Comparison of ENCODE assay signal across 8 cellular contexts in the genomic region with DNA sequence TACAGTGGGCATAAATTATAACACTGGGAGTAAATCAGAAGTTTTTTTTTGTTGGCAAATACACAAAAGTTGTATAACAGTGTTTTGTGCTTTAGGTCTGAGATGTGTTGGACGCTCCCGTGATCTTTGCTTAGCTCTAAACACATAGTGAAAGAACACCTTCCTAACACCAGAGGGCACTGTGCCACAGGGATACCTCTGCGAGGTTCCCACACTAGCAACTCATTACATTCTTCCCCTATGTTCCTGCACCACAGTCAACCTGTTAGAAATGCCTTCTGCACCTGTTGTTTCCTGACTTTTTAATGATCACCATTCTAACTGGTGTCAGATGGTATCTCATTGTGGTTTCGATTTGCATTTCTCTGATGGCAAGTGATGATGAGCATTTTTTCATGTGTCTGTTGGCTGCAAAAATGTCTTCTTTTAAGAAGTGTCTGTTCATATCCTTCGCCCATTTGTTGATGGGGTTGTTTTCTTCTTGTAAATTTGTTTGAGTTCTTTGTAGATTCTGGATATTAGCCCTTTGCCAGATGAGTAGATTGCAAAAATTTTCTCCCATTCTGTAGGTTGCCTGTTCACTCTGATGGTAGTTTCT. TPM values are rescaled to one million over a fixed set of nuclear protein-coding genes. Genes with fewer than 3 reads are reported as not detected.
DNase-seq lines count a peak whose midpoint lies in the region; ATAC-seq, FAIRE-seq and TF ChIP-seq lines count a peak whose summit lies in the region.
"Not testable (repeated sequence)": the region's sequence is repeated elsewhere in the genome, so short reads cannot be mapped to it uniquely, and the experiment has no call there.

No MANE protein-coding gene starts in this region.

- not testable (repeated sequence) for H3K27me3 Mint-ChIP-seq in Calu3 (ENCODE audit: unreplicated experiment); activated CD4-positive, alpha-beta T cell treated with anti-CD3 and anti-CD28 coated beads, Interleukin-2, amount 10 ng/mL, durations not matched to agents 24 days and 14 days

- H3K4me3 Mint-ChIP-seq in Calu3 (ENCODE audit: low read depth, unreplicated experiment); activated CD4-positive, alpha-beta T cell treated with anti-CD3 and anti-CD28 coated beads, Interleukin-2, amount 10 ng/mL, durations not matched to agents 24 days and 14 days: not testable (repeated sequence)

- POLR2A ChIA-PET in HepG2 (lab: Yijun Ruan, JAX) = not testable (repeated sequence)

- BruUV-seq in Calu3 (replicated peaks; lab: Mats Ljungman, UMichigan); HepG2 (replicated peaks; lab: Mats Ljungman, UMichigan): not testable (repeated sequence)

- not testable (repeated sequence) for H3K9me3 Mint-ChIP-seq in Calu3 (ENCODE audit: low read depth, unreplicated experiment); activated CD4-positive, alpha-beta T cell treated with anti-CD3 and anti-CD28 coated beads, Interleukin-2, amount 10 ng/mL, durations not matched to agents 24 days and 14 days

- H2AFZ ChIP-seq in HepG2 (ENCODE audit: low read length) = not testable (repeated sequence)

- peak; percentile 72 for DNase-seq in Calu3
- DNase-seq in NCI-H526 treated with DMSO at 0.1 percent for 48 hours (lab: John Stamatoyannopoulos, UW) = peak; percentile 89
- peak; percentile 91 for DNase-seq in activated CD4-positive, alpha-beta T cell treated with anti-CD3 and anti-CD28 coated beads, Interleukin-2, amount 10 ng/mL, durations not matched to agents 24 days and 14 days
- peak; percentile 90 for DNase-seq in choroid plexus epithelial cell (ENCODE audit: low read depth)
- DNase-seq in HepG2 (ENCODE audit: low spot score) = peak; percentile 73
- peak; percentile 32 to 65 (median 33) for DNase-seq in stimulated activated CD4-positive, alpha-beta T cell treated with anti-CD3 and anti-CD28 coated beads, TNF-alpha, amount 100 ng/mL, for 48 hours (ENCODE audit: low read depth in 3 of 3)

- TF ChIP-seq EP300 in HepG2 (IDR thresholded peaks at IDR 0.05; ENCODE audit: low read depth in 2 of 2, low read length in 2 of 2); HepG2 (CRISPR knock-in tag; IDR thresholded peaks at IDR 0.05; ENCODE audit: borderline replicate concordance): not testable (repeated sequence)

- H3K9me3 ChIP-seq in HepG2 (ENCODE audit: low read length) = not testable (repeated sequence)

- WGBS in HepG2 (ENCODE audit: low lambda C conversion rate) = 33% methylated on average over 5 of the region's 5 CpGs

- not testable (repeated sequence) for H3K9ac ChIP-seq in HepG2 (ENCODE audit: insufficient read depth, low read depth, low read length)

- H3K4me1 Mint-ChIP-seq in Calu3 (ENCODE audit: low read depth, unreplicated experiment); activated CD4-positive, alpha-beta T cell treated with anti-CD3 and anti-CD28 coated beads, Interleukin-2, amount 10 ng/mL, durations not matched to agents 24 days and 14 days: not testable (repeated sequence)

- peak; percentile 66 for TF ChIP-seq RAD21 in HepG2 (CRISPR knock-in tag; IDR thresholded peaks at IDR 0.05)

- TF ChIP-seq POLR2A in HepG2 (IDR thresholded peaks at IDR 0.05; ENCODE audit: insufficient read depth in 1 of 2, low read depth in 2 of 2, low read length in 2 of 2) = not testable (repeated sequence)

- not testable (repeated sequence) for H3K4me3 ChIP-seq in choroid plexus epithelial cell (ENCODE audit: low read depth, low read length); HepG2 (replicated peaks in 1 of 3; ENCODE audit: insufficient read depth in 1 of 3, low read depth in 2 of 3, low read length in 3 of 3)

- intact Hi-C loops in Calu3 (cut with micrococcal nuclease; ENCODE audit: unreplicated experiment) (loop anchor here (1.0 kb wide), 2 partner anchors 498 to 534 kb away; no protein-coding TSS in a partner anchor), HepG2 (cut with micrococcal nuclease; ENCODE audit: unreplicated experiment) (loop anchor here (1.0 kb wide), 1 partner anchor 159 kb away; no protein-coding TSS in a partner anchor)
- intact Hi-C loops in activated CD4-positive, alpha-beta T cell treated with anti-CD3 and anti-CD28 coated beads, Interleukin-2, amount 10 ng/mL, durations not matched to agents 24 days and 14 days (cut with micrococcal nuclease) = loop anchor here (1.0 to 10.0 kb wide), 4 partner anchors 153 to 1029 kb away; no protein-coding TSS in a partner anchor

- ATAC-seq in GM21360 (IDR thresholded peaks at IDR 0.05; ENCODE audit: unreplicated experiment) (peak; percentile 45), HG03565 (IDR thresholded peaks at IDR 0.05; ENCODE audit: unreplicated experiment) (peak; percentile 62), HepG2 (peak; percentile 58)

- peaks cover 45% of the 10 kb centered on the region for H3K4me1 ChIP-seq in HepG2 (ENCODE audit: insufficient read depth, low read length)

- H3K27me3 ChIP-seq in HepG2 (ENCODE audit: control insufficient read depth in 1 of 2, insufficient read depth in 2 of 2, low read length in 2 of 2) = not testable (repeated sequence)

- H3K4me2 ChIP-seq in HepG2 (ENCODE audit: low read depth, low read length) = not testable (repeated sequence)

- FAIRE-seq in HepG2 (lab: Jason Lieb, UNC) = peak; percentile 83

- not testable (repeated sequence) for H3K36me3 Mint-ChIP-seq in Calu3 (ENCODE audit: insufficient read depth, unreplicated experiment); activated CD4-positive, alpha-beta T cell treated with anti-CD3 and anti-CD28 coated beads, Interleukin-2, amount 10 ng/mL, durations not matched to agents 24 days and 14 days (ENCODE audit: low read depth)

- H3K27ac ChIP-seq in HepG2 (ENCODE audit: extremely low read length, insufficient read depth, low read length) = not testable (repeated sequence)

- not testable (repeated sequence) for H3K36me3 ChIP-seq in HepG2 (replicated peaks in 1 of 2; ENCODE audit: control insufficient read depth in 1 of 2, insufficient read depth in 2 of 2, low read length in 2 of 2)

- TF ChIP-seq CTCF in Calu3 (IDR thresholded peaks at IDR 0.05; ENCODE audit: unreplicated experiment) (peak; percentile 59), choroid plexus epithelial cell (conservative IDR thresholded peaks at IDR 0.05; ENCODE audit: low read depth, low read length) (peak; percentile 86), HepG2 (CRISPR knock-in tag; IDR thresholded peaks at IDR 0.05) (peak; percentile 89)

- H4K20me1 ChIP-seq in HepG2 (ENCODE audit: insufficient read depth, low read length) = not testable (repeated sequence)

- in situ Hi-C loops in HepG2 (cut with HindIII; ENCODE audit: extremely low pct_ligation_motif_present, low pct_unique_long_range_greater_than_20kb) = loop anchor here (5.0 kb wide), 1 partner anchor 501 kb away; a partner anchor contains a TSS

- H3K27ac Mint-ChIP-seq in Calu3 (ENCODE audit: unreplicated experiment); activated CD4-positive, alpha-beta T cell treated with anti-CD3 and anti-CD28 coated beads, Interleukin-2, amount 10 ng/mL, durations not matched to agents 24 days and 14 days: not testable (repeated sequence)

- H3K79me2 ChIP-seq in HepG2 (ENCODE audit: insufficient read depth, low read length) = peaks cover 16% of the 10 kb centered on the region

- CTCF ChIA-PET in Calu3 (lab: Charles Lee) = interaction anchor here (0.6 to 1.5 kb wide), 6 partner anchors 29 to 1128 kb away, joined by 3 to 18 read pairs (median 4); no protein-coding TSS in a partner anchor
- CTCF ChIA-PET in HepG2 (lab: Yijun Ruan, JAX; ENCODE audit: low intra/inter-chr PET ratio, low total read pairs) = interaction anchor here (1.3 to 1.6 kb wide), 2 partner anchors 159 to 499 kb away, joined by 8 read pairs; no protein-coding TSS in a partner anchor

TF ChIP-seq in HepG2, 621 proteins besides CTCF, POLR2A, EP300 and RAD21 (continues in another document):
- TF ChIP-seq MIER2 (CRISPR knock-in tag; IDR thresholded peaks at IDR 0.05) = 0 out of 2 replicates have a peak, but pooled peaks have one; percentile 27
- 0 out of 2 replicates have a peak, but pooled peaks have one; percentile 14 for TF ChIP-seq GATAD1 (CRISPR knock-in tag; IDR thresholded peaks at IDR 0.05)
- 0 out of 2 replicates have a peak, but pooled peaks have one; percentile 19 for TF ChIP-seq RFX5 (IDR thresholded peaks at IDR 0.05; ENCODE audit: low read depth, low read length)
- 0 out of 2 replicates have a peak, but pooled peaks have one; percentile 32 for TF ChIP-seq SMAD3 (CRISPR knock-in tag; IDR thresholded peaks at IDR 0.05)
- TF ChIP-seq SOX13 (IDR thresholded peaks at IDR 0.05) = not testable (repeated sequence)
- TF ChIP-seq SOX13 (CRISPR knock-in tag; conservative IDR thresholded peaks at IDR 0.05 in 1 of 2, IDR thresholded peaks at IDR 0.05 in 1 of 2) = peak in 1 of 2 experiments; percentile 6; a peak in 1 of 4 replicates

RNA-seq across cellular contexts. Expression of a gene that starts 4.8 kb away (rescaled TPM):
- total RNA-seq in Calu3 (2022) (168 and 201 TPM in 2 replicates), HepG2 (2016; rRNA removed; fragmentation: Illumina TruSeq; extraction: Trizol) (184 and 297 TPM in 2 replicates)
- 190 and 195 TPM in 2 replicates for total RNA-seq in activated CD4-positive, alpha-beta T cell treated with anti-CD3 and anti-CD28 coated beads, Interleukin-2, amount 10 ng/mL, durations not matched to agents 24 days and 14 days
- 24.4 and 28.1 TPM in 2 replicates for total RNA-seq in HepG2 (2016; cell fraction: cytosol; rRNA removed; fragmentation: Illumina TruSeq; extraction: Trizol; ENCODE audit: low read depth)
- total RNA-seq in HepG2 (2016; cell fraction: insoluble cytoplasmic fraction; rRNA removed; fragmentation: Illumina TruSeq; extraction: Trizol) = 186 and 306 TPM in 2 replicates
- total RNA-seq in HepG2 (2016; cell fraction: membrane; rRNA removed; fragmentation: Illumina TruSeq; extraction: Trizol) = 65.3 and 69.4 TPM in 2 replicates
- total RNA-seq in HepG2 (2016; cell fraction: nucleus; rRNA removed; fragmentation: Illumina TruSeq; extraction: Trizol) = 97.4 and 105 TPM in 2 replicates
- 70.1 and 77.0 TPM in 2 replicates for polyA plus RNA-seq in HepG2 (2011; rRNA removed)
- polyA plus RNA-seq in HepG2 (2011; cell fraction: cytosol; rRNA removed) = 41.1 and 61.6 TPM in 2 replicates
- 43.0 and 52.7 TPM in 2 replicates for polyA plus RNA-seq in HepG2 (2011; cell fraction: nucleus; rRNA removed)
- polyA plus RNA-seq in HepG2 (2012) = 119 and 167 TPM in 2 replicates
- polyA plus RNA-seq in HepG2 (2016; cell fraction: cytosol; fragmentation: Illumina TruSeq; extraction: Trizol; ENCODE audit: low read depth) = 14.2 and 16.3 TPM in 2 replicates
- 238 and 259 TPM in 2 replicates for polyA plus RNA-seq in HepG2 (2016; cell fraction: insoluble cytoplasmic fraction; fragmentation: Illumina TruSeq; extraction: Trizol; ENCODE audit: low read depth)
- 31.2 and 35.1 TPM in 2 replicates for polyA plus RNA-seq in HepG2 (2016; cell fraction: membrane; fragmentation: Illumina TruSeq; extraction: Trizol; ENCODE audit: low read depth)
- polyA plus RNA-seq in HepG2 (2016; cell fraction: nucleus; fragmentation: Illumina TruSeq; extraction: Trizol; ENCODE audit: insufficient read depth, low read depth) = 102 and 103 TPM in 2 replicates
- polyA minus RNA-seq in HepG2 (2011; rRNA and poly(A)+ RNA removed; ENCODE audit: low replicate concordance) = 49.2 and 194 TPM in 2 replicates
- 74.8 and 84.1 TPM in 2 replicates for polyA minus RNA-seq in HepG2 (2011; cell fraction: cytosol; rRNA and poly(A)+ RNA removed)
- polyA minus RNA-seq in HepG2 (2011; cell fraction: nucleus; rRNA and poly(A)+ RNA removed) = 90.4 and 149 TPM in 2 replicates

Comparison
In these comparisons a context has a peak if more than half of its experiments do, and no peak if none do; other contexts are left out.
1. DNase-seq: peak in every context shown above with its lines; median percentile 91 in activated CD4-positive, alpha-beta T cell treated with anti-CD3 and anti-CD28 coated beads, Interleukin-2, amount 10 ng/mL, durations not matched to agents 24 days and 14 days; 90 in choroid plexus epithelial cell; 89 in NCI-H526 treated with DMSO at 0.1 percent for 48 hours; 73 in HepG2; 72 in Calu3; 33 in stimulated activated CD4-positive, alpha-beta T cell treated with anti-CD3 and anti-CD28 coated beads, TNF-alpha, amount 100 ng/mL, for 48 hours.